ENCODE assay signal across 8 cellular contexts in the genomic region with DNA sequence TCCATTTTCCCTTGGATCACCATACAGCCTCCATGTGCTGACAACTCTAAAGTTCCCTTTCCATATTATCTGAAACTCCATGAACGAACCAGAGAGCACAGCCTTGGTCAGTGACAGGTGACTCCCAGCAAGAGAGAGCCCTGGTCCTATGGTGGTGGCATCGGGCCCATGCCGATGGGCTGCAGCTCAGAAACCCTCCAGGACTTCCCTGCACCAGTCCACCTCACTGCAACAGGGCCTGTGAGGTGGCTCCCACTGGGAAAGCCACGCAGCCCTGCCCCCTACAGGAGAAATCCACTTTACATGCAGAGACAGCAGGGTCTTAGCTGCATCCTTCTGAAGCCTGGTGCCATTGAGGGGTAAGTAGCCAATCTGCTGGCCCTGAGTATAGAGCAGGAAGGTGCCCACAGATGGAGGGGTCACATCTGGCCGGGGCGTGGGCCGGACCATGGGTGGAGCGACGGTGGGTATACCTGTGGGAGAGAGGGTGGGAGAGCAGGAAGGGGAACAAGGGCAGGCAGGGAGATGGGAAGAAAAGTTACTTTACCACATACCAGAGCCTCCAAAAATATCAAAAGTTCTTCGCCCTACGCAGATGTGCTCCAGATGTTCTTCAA. TPM values are rescaled to one million over a fixed set of nuclear protein-coding genes. Genes with fewer than 3 reads are reported as not detected.
DNase-seq lines count a peak whose midpoint lies in the region; ATAC-seq, FAIRE-seq and TF ChIP-seq lines count a peak whose summit lies in the region.

No MANE protein-coding gene starts in this region.

- H3K36me3 ChIP-seq in BLaER1: peaks cover 89% of the 10 kb centered on the region

- ATAC-seq in WTC11 (peak; percentile 72), left lobe of liver (peak; percentile 27)

- TF ChIP-seq POLR2A in GM12891 (IDR thresholded peaks at IDR 0.05; ENCODE audit: low read depth, low read length): no peak

- peak overlapping the region; percentile 80 for H3K4me2 ChIP-seq in BLaER1

- peak; percentile 36; the same call in 1 of the 2 replicates for TF ChIP-seq CTCF in WTC11 (IDR thresholded peaks at IDR 0.05)

- H3K27ac Mint-ChIP-seq in WTC11: peak overlapping the region; percentile 60; the same call in 1 of the 2 replicates

- no peak for FAIRE-seq in GM12891 (lab: Jason Lieb, UNC)

- H3K9ac ChIP-seq in BLaER1: peak overlapping the region; percentile 35

- peaks cover 6% of the 10 kb centered on the region; the same call in 1 of the 2 replicates for H3K9me3 ChIP-seq in BLaER1

- peaks cover 29% of the 10 kb centered on the region for H3K4me1 Mint-ChIP-seq in WTC11

- peak overlapping the region; percentile 86 for H3K27ac ChIP-seq in BLaER1

- H3K27me3 ChIP-seq in BLaER1: no peaks in the 10 kb centered on the region

- H3K36me3 Mint-ChIP-seq in WTC11: peaks cover 21% of the 10 kb centered on the region

- CTCF ChIA-PET in WTC11 (lab: Charles Lee): interaction anchor here (0.6 to 2.9 kb wide), 16 partner anchors 12 to 259 kb away, joined by 3 to 19 read pairs (median 4); a partner anchor contains a TSS

- POLR2A ChIA-PET in WTC11 (lab: Charles Lee): interaction anchor here (0.5 kb wide), 1 partner anchor 364 kb away, joined by 3 read pairs; no protein-coding TSS in a partner anchor

- no peak overlapping the region for H3K4me3 ChIP-seq in BLaER1

- no peaks in the 10 kb centered on the region for H3K9me3 Mint-ChIP-seq in WTC11

- no peak overlapping the region for H3K4me3 Mint-ChIP-seq in WTC11

- H3K27me3 Mint-ChIP-seq in WTC11 (ENCODE audit: low read depth): no peaks in the 10 kb centered on the region

- H4K20me1 ChIP-seq in BLaER1: no peaks in the 10 kb centered on the region

- H3K4me1 ChIP-seq in BLaER1: peaks cover 79% of the 10 kb centered on the region

- DNase-seq in GM12891 (ENCODE audit: insufficient read length, low spot score): no peak
- DNase-seq in WTC11 (ENCODE audit: low spot score): peak; percentile 57
- DNase-seq in left lobe of liver (ENCODE audit: low spot score): no peak
- no peak for DNase-seq in NCI-H1436 treated with DMSO at 0.1 percent for 48 hours (lab: John Stamatoyannopoulos, UW)
- DNase-seq in T-helper 2 cell: no peak
- DNase-seq in effector CD8-positive, alpha-beta T cell (lab: John Stamatoyannopoulos, UW): no peak
- no peak for DNase-seq in NCI-H1105 treated with DMSO at 0.1 percent for 48 hours (lab: John Stamatoyannopoulos, UW)

TF ChIP-seq in GM12891, 5 proteins besides CTCF, POLR2A, EP300 and RAD21:
- TF ChIP-seq POU2F2 (IDR thresholded peaks at IDR 0.05; ENCODE audit: low read depth, low read length) (no peak), POLR2AphosphoS5 (IDR thresholded peaks at IDR 0.05; ENCODE audit: low read depth, low read length) (peak; percentile 23; the same call in 1 of the 2 replicates), TAF1 (IDR thresholded peaks at IDR 0.05; ENCODE audit: low read depth, low read length) (no peak)

TF ChIP-seq in WTC11, 78 proteins besides CTCF, POLR2A, EP300 and RAD21:
- TF ChIP-seq, protein P1, sequence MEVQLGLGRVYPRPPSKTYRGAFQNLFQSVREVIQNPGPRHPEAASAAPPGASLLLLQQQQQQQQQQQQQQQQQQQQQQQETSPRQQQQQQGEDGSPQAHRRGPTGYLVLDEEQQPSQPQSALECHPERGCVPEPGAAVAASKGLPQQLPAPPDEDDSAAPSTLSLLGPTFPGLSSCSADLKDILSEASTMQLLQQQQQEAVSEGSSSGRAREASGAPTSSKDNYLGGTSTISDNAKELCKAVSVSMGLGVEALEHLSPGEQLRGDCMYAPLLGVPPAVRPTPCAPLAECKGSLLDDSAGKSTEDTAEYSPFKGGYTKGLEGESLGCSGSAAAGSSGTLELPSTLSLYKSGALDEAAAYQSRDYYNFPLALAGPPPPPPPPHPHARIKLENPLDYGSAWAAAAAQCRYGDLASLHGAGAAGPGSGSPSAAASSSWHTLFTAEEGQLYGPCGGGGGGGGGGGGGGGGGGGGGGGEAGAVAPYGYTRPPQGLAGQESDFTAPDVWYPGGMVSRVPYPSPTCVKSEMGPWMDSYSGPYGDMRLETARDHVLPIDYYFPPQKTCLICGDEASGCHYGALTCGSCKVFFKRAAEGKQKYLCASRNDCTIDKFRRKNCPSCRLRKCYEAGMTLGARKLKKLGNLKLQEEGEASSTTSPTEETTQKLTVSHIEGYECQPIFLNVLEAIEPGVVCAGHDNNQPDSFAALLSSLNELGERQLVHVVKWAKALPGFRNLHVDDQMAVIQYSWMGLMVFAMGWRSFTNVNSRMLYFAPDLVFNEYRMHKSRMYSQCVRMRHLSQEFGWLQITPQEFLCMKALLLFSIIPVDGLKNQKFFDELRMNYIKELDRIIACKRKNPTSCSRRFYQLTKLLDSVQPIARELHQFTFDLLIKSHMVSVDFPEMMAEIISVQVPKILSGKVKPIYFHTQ (CRISPR knock-in tag; IDR thresholded peaks at IDR 0.05): 0 out of 2 replicates have a peak, but pooled peaks have one; percentile 19
- TF ChIP-seq, protein P2, sequence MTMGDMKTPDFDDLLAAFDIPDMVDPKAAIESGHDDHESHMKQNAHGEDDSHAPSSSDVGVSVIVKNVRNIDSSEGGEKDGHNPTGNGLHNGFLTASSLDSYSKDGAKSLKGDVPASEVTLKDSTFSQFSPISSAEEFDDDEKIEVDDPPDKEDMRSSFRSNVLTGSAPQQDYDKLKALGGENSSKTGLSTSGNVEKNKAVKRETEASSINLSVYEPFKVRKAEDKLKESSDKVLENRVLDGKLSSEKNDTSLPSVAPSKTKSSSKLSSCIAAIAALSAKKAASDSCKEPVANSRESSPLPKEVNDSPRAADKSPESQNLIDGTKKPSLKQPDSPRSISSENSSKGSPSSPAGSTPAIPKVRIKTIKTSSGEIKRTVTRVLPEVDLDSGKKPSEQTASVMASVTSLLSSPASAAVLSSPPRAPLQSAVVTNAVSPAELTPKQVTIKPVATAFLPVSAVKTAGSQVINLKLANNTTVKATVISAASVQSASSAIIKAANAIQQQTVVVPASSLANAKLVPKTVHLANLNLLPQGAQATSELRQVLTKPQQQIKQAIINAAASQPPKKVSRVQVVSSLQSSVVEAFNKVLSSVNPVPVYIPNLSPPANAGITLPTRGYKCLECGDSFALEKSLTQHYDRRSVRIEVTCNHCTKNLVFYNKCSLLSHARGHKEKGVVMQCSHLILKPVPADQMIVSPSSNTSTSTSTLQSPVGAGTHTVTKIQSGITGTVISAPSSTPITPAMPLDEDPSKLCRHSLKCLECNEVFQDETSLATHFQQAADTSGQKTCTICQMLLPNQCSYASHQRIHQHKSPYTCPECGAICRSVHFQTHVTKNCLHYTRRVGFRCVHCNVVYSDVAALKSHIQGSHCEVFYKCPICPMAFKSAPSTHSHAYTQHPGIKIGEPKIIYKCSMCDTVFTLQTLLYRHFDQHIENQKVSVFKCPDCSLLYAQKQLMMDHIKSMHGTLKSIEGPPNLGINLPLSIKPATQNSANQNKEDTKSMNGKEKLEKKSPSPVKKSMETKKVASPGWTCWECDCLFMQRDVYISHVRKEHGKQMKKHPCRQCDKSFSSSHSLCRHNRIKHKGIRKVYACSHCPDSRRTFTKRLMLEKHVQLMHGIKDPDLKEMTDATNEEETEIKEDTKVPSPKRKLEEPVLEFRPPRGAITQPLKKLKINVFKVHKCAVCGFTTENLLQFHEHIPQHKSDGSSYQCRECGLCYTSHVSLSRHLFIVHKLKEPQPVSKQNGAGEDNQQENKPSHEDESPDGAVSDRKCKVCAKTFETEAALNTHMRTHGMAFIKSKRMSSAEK (CRISPR knock-in tag; IDR thresholded peaks at IDR 0.05; ENCODE audit: borderline replicate concordance): no peak
- TF ChIP-seq TCF7 (CRISPR knock-in tag; IDR thresholded peaks at IDR 0.05; ENCODE audit: low read depth) (no peak), ZNF423 (CRISPR knock-in tag; IDR thresholded peaks at IDR 0.05) (no peak), JUN (CRISPR knock-in tag; IDR thresholded peaks at IDR 0.05) (no peak), KAT7 (CRISPR knock-in tag; IDR thresholded peaks at IDR 0.05; ENCODE audit: borderline replicate concordance) (no peak), EMX1 (CRISPR knock-in tag; IDR thresholded peaks at IDR 0.05) (0 out of 2 replicates have a peak, but pooled peaks have one; percentile 54), SP1 (CRISPR knock-in tag; conservative IDR thresholded peaks at IDR 0.05) (no peak)
- TF ChIP-seq, protein P3, sequence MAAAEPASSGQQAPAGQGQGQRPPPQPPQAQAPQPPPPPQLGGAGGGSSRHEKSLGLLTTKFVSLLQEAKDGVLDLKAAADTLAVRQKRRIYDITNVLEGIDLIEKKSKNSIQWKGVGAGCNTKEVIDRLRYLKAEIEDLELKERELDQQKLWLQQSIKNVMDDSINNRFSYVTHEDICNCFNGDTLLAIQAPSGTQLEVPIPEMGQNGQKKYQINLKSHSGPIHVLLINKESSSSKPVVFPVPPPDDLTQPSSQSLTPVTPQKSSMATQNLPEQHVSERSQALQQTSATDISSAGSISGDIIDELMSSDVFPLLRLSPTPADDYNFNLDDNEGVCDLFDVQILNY (CRISPR knock-in tag; IDR thresholded peaks at IDR 0.05): no peak

RNA-seq across cellular contexts. Expression of a gene that starts 24.7 kb away (rescaled TPM):
- polyA plus RNA-seq in GM12891 (2012; ENCODE audit: low read depth, missing spikeins): 338 TPM
- 282 to 302 TPM (median 294 TPM) in 3 replicates for total RNA-seq in WTC11 (2021)
- 45.3 TPM for total RNA-seq in left lobe of liver

RNA-seq across cellular contexts. Expression of a gene that starts 54.8 kb away (rescaled TPM):
- 0.17 TPM for polyA plus RNA-seq in GM12891 (2012; ENCODE audit: low read depth, missing spikeins)
- total RNA-seq in WTC11 (2021) (5.4 to 8.5 TPM (median 6.3 TPM) in 3 replicates), left lobe of liver (2.6 TPM)
